Comparison of ENCODE assay signal across 16 cellular contexts in the genomic region with DNA sequence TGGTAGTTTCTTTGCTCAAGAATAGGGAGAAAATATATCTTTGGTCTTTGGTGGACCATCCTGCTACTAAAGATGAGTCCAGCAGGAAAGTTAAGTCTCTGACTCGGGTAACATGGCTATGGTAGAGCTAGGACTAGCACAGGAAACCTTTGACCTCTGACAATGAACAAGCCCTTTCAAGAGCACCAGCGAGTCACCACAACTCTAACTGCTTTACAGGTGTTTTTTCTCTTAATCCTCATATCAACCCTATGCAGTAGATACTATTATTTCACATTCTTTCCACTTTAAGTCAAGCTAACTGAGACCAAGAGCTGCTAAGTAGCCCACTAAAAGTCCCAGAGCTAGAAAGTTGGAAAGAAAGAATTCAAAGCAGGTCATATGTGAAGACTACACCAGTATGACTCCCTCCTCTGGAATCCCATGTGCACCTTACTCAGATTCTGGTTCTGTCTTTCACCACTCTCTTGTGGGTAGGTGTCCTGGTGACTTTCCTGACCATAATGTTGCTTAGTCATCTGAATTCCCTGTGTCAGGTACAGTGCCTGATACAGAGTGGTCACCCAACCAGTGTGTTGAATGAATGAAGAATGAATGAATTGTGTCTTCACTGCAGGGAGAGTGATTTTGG.
DNase-seq lines count a peak whose midpoint lies in the region; ATAC-seq and TF ChIP-seq lines count a peak whose summit lies in the region.
"Had no signal": no experiment of that assay in that cellular context is flagged by ENCODE, and none has a peak within 500 bp of the region (broad histone marks: within the 10 kb centered on the region; RNA-seq: fewer than 3 reads in every experiment).

No MANE protein-coding gene starts in this region.

- DNase-seq in EH (ENCODE audit: low read depth) (peak; percentile 54), amniotic epithelial cell (ENCODE audit: low read depth) (peak; percentile 60), kidney tubule cell (ENCODE audit: low spot score) (peak; percentile 99), HuH-7 (ENCODE audit: low spot score) (no peak), NCI-H2107 treated with DMSO at 0.1 percent for 48 hours (lab: John Stamatoyannopoulos, UW; ENCODE audit: unreplicated experiment) (no peak)
- DNase-seq in activated T-cell treated with anti-CD3 and anti-CD28 coated beads, Interleukin-2, amount 50 U/mL, for 24 hours = no peak
- DNase-seq: activated naive CD4-positive, alpha-beta T cell treated with anti-CD3 and anti-CD28 coated beads, Interleukin-2, amount 10 ng/mL, durations not matched to agents 7 days and 5 days; left colon; NCI-H1092; NCI-H2171; SIG-M5; stimulated activated CD4-positive, alpha-beta T cell treated with anti-CD3 and anti-CD28 coated beads, Interleukin-4, amount 100 ng/mL, for 4 hours; T-helper 9 cell had no signal

- peaks cover 16% of the 10 kb centered on the region for H3K9me3 Mint-ChIP-seq in activated T-cell treated with anti-CD3 and anti-CD28 coated beads, Interleukin-2, amount 50 U/mL, for 24 hours
- H3K9me3 Mint-ChIP-seq: activated naive CD4-positive, alpha-beta T cell treated with anti-CD3 and anti-CD28 coated beads, Interleukin-2, amount 10 ng/mL, durations not matched to agents 7 days and 5 days had no signal

- no peak overlapping the region for H3K27ac Mint-ChIP-seq in activated T-cell treated with anti-CD3 and anti-CD28 coated beads, Interleukin-2, amount 50 U/mL, for 24 hours
- H3K27ac Mint-ChIP-seq: activated naive CD4-positive, alpha-beta T cell treated with anti-CD3 and anti-CD28 coated beads, Interleukin-2, amount 10 ng/mL, durations not matched to agents 7 days and 5 days; B cell had no signal

- no peak for TF ChIP-seq RAD21 in Ishikawa (IDR thresholded peaks at IDR 0.05; ENCODE audit: low read depth)

- H3K4me3 Mint-ChIP-seq in activated T-cell treated with anti-CD3 and anti-CD28 coated beads, Interleukin-2, amount 50 U/mL, for 24 hours = no peak overlapping the region
- H3K4me3 Mint-ChIP-seq: activated naive CD4-positive, alpha-beta T cell treated with anti-CD3 and anti-CD28 coated beads, Interleukin-2, amount 10 ng/mL, durations not matched to agents 7 days and 5 days; B cell had no signal

- no peaks in the 10 kb centered on the region for H3K36me3 Mint-ChIP-seq in activated T-cell treated with anti-CD3 and anti-CD28 coated beads, Interleukin-2, amount 50 U/mL, for 24 hours (ENCODE audit: low read depth)
- H3K36me3 Mint-ChIP-seq: activated naive CD4-positive, alpha-beta T cell treated with anti-CD3 and anti-CD28 coated beads, Interleukin-2, amount 10 ng/mL, durations not matched to agents 7 days and 5 days had no signal

- peaks cover 15% of the 10 kb centered on the region for H3K27me3 Mint-ChIP-seq in activated T-cell treated with anti-CD3 and anti-CD28 coated beads, Interleukin-2, amount 50 U/mL, for 24 hours

- H3K4me1 Mint-ChIP-seq in activated T-cell treated with anti-CD3 and anti-CD28 coated beads, Interleukin-2, amount 50 U/mL, for 24 hours (ENCODE audit: low read depth) = no peaks in the 10 kb centered on the region
- H3K4me1 Mint-ChIP-seq: activated naive CD4-positive, alpha-beta T cell treated with anti-CD3 and anti-CD28 coated beads, Interleukin-2, amount 10 ng/mL, durations not matched to agents 7 days and 5 days; B cell had no signal

- ATAC-seq in GM19035 (IDR thresholded peaks at IDR 0.05; ENCODE audit: unreplicated experiment) = no peak
- ATAC-seq: left colon had no signal

- TF ChIP-seq EP300 in Ishikawa (IDR thresholded peaks at IDR 0.05; ENCODE audit: borderline replicate concordance) = peak; percentile 46; the same call in 1 of the 2 replicates

TF ChIP-seq in Ishikawa, 13 proteins besides CTCF, POLR2A, EP300 and RAD21:
- TF ChIP-seq TEAD4 (IDR thresholded peaks at IDR 0.05) (peak; percentile 55), FOXM1 (IDR thresholded peaks at IDR 0.05; ENCODE audit: borderline replicate concordance, low read depth) (no peak), TCF12 (IDR thresholded peaks at IDR 0.05; ENCODE audit: low read depth) (0 out of 2 replicates have a peak, but pooled peaks have one; percentile 29)
- TF ChIP-seq, protein P1, sequence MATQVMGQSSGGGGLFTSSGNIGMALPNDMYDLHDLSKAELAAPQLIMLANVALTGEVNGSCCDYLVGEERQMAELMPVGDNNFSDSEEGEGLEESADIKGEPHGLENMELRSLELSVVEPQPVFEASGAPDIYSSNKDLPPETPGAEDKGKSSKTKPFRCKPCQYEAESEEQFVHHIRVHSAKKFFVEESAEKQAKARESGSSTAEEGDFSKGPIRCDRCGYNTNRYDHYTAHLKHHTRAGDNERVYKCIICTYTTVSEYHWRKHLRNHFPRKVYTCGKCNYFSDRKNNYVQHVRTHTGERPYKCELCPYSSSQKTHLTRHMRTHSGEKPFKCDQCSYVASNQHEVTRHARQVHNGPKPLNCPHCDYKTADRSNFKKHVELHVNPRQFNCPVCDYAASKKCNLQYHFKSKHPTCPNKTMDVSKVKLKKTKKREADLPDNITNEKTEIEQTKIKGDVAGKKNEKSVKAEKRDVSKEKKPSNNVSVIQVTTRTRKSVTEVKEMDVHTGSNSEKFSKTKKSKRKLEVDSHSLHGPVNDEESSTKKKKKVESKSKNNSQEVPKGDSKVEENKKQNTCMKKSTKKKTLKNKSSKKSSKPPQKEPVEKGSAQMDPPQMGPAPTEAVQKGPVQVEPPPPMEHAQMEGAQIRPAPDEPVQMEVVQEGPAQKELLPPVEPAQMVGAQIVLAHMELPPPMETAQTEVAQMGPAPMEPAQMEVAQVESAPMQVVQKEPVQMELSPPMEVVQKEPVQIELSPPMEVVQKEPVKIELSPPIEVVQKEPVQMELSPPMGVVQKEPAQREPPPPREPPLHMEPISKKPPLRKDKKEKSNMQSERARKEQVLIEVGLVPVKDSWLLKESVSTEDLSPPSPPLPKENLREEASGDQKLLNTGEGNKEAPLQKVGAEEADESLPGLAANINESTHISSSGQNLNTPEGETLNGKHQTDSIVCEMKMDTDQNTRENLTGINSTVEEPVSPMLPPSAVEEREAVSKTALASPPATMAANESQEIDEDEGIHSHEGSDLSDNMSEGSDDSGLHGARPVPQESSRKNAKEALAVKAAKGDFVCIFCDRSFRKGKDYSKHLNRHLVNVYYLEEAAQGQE (IDR thresholded peaks at IDR 0.05; ENCODE audit: low read depth) = no peak

Comparison
In these comparisons a context has a peak if more than half of its experiments do, and no peak if none do; other contexts are left out.
1. DNase-seq: peak in EH (single experiment), amniotic epithelial cell (single experiment) and kidney tubule cell (single experiment); none in HuH-7 (single experiment), activated T-cell treated with anti-CD3 and anti-CD28 coated beads, Interleukin-2, amount 50 U/mL, for 24 hours (single experiment) and NCI-H2107 treated with DMSO at 0.1 percent for 48 hours (single experiment).